In genomic region chr2:61287254-61287653, GRCh38 we compare ENCODE assay signal across 21 cellular contexts.
"Had no signal": no experiment of that assay in that cellular context is flagged by ENCODE, and none has a peak within 500 bp of the region (broad histone marks: within the 10 kb centered on the region; RNA-seq: fewer than 3 reads in every experiment).

No MANE protein-coding gene starts in this region.

- H3K27ac Mint-ChIP-seq: activated CD4-positive, alpha-beta memory T cell treated with anti-CD3 and anti-CD28 coated beads, Interleukin-2, amount 10 ng/mL, durations not matched to agents 7 days and 5 days; activated naive CD4-positive, alpha-beta T cell treated with anti-CD3 and anti-CD28 coated beads, Interleukin-2, amount 10 ng/mL, durations not matched to agents 7 days and 5 days had no signal

- H3K4me3 Mint-ChIP-seq: activated CD4-positive, alpha-beta memory T cell treated with anti-CD3 and anti-CD28 coated beads, Interleukin-2, amount 10 ng/mL, durations not matched to agents 7 days and 5 days; activated naive CD4-positive, alpha-beta T cell treated with anti-CD3 and anti-CD28 coated beads, Interleukin-2, amount 10 ng/mL, durations not matched to agents 7 days and 5 days; activated T-cell treated with anti-CD3 and anti-CD28 coated beads, Interleukin-2, amount 50 U/mL, for 4 hours; memory B cell; naive B cell; T-cell had no signal

- H3K27me3 ChIP-seq: body of pancreas, neutrophil, sigmoid colon, spleen had no signal

- H2AFZ ChIP-seq: parathyroid adenoma had no signal

- H3K9me3 Mint-ChIP-seq: activated CD4-positive, alpha-beta memory T cell treated with anti-CD3 and anti-CD28 coated beads, Interleukin-2, amount 10 ng/mL, durations not matched to agents 7 days and 5 days; activated naive CD4-positive, alpha-beta T cell treated with anti-CD3 and anti-CD28 coated beads, Interleukin-2, amount 10 ng/mL, durations not matched to agents 7 days and 5 days; activated T-cell treated with anti-CD3 and anti-CD28 coated beads, Interleukin-2, amount 50 U/mL, for 4 hours; memory B cell; naive B cell; T-cell had no signal

- ATAC-seq: activated T-cell treated with anti-CD3 and anti-CD28 coated beads, Interleukin-2, amount 50 U/mL, for 4 hours; body of pancreas; SK-N-SH treated with all-trans-retinoic acid at 6 μM for 48 hours; T-cell had no signal

- H3K27ac ChIP-seq: body of pancreas, coronary artery, left ventricle myocardium inferior, parathyroid adenoma, sigmoid colon, spleen had no signal

- H3K4me1 Mint-ChIP-seq: memory B cell, naive B cell had no signal

- DNase-seq: activated CD4-positive, alpha-beta memory T cell treated with anti-CD3 and anti-CD28 coated beads, Interleukin-2, amount 10 ng/mL, durations not matched to agents 7 days and 5 days; activated CD4-positive, alpha-beta T cell treated with anti-CD3 and anti-CD28 coated beads for 48 hours; activated CD4-positive, CD25-positive, alpha-beta regulatory T cell; activated naive CD4-positive, alpha-beta T cell treated with anti-CD3 and anti-CD28 coated beads, Interleukin-2, amount 10 ng/mL, durations not matched to agents 7 days and 5 days; activated T-cell treated with anti-CD3 and anti-CD28 coated beads, Interleukin-2, amount 50 U/mL, for 4 hours; body of pancreas; central memory CD4-positive, alpha-beta T cell; head of caudate nucleus; kidney; left ventricle myocardium inferior; naive B cell; sigmoid colon; spleen; stimulated activated CD8-positive, alpha-beta memory T cell treated with anti-CD3 and anti-CD28 coated beads, Interleukin-4, amount 100 ng/mL, for 48 hours; stimulated activated naive CD4-positive, alpha-beta T cell; T-cell had no signal

- H3K79me2 ChIP-seq: parathyroid adenoma had no signal

- H3K9me3 ChIP-seq: body of pancreas, left ventricle myocardium inferior, neutrophil, sigmoid colon, spleen had no signal

- H3K4me3 ChIP-seq: body of pancreas, coronary artery, left ventricle myocardium inferior, sigmoid colon, spleen had no signal

- H3K27me3 Mint-ChIP-seq: activated CD4-positive, alpha-beta memory T cell treated with anti-CD3 and anti-CD28 coated beads, Interleukin-2, amount 10 ng/mL, durations not matched to agents 7 days and 5 days; activated naive CD4-positive, alpha-beta T cell treated with anti-CD3 and anti-CD28 coated beads, Interleukin-2, amount 10 ng/mL, durations not matched to agents 7 days and 5 days; memory B cell; naive B cell; T-cell had no signal

- H3K4me1 ChIP-seq: body of pancreas, left ventricle myocardium inferior, parathyroid adenoma, sigmoid colon, spleen had no signal
